ENCODE assay signal across 27 cellular contexts in genomic region chr13:113801289-113801961, GRCh38. TPM values are rescaled to one million over a fixed set of nuclear protein-coding genes. Genes with fewer than 3 reads are reported as not detected.
DNase-seq lines count a peak whose midpoint lies in the region; FAIRE-seq and TF ChIP-seq lines count a peak whose summit lies in the region.
"Had no signal": no experiment of that assay in that cellular context is flagged by ENCODE, and none has a peak within 500 bp of the region (broad histone marks: within the 10 kb centered on the region; RNA-seq: fewer than 3 reads in every experiment).

No MANE protein-coding gene starts in this region.

- no peak for TF ChIP-seq EP300 in sigmoid colon (IDR thresholded peaks at IDR 0.05)

- no peaks in the 10 kb centered on the region for H3K36me3 ChIP-seq in WERI-Rb-1
- no peaks in the 10 kb centered on the region for H3K36me3 ChIP-seq in kidney (ENCODE audit: control insufficient read depth in 1 of 2, insufficient read depth in 2 of 2, low read length in 2 of 2)
- no peaks in the 10 kb centered on the region for H3K36me3 ChIP-seq in sigmoid colon
- no peaks in the 10 kb centered on the region for H3K36me3 ChIP-seq in prostate gland
- H3K36me3 ChIP-seq: brain microvascular endothelial cell, neutrophil, stomach had no signal

- peak overlapping the region; percentile 40 for H3K27ac ChIP-seq in WERI-Rb-1
- H3K27ac ChIP-seq in kidney (ENCODE audit: low read depth in 2 of 2, low read length in 2 of 2), result no peak overlapping the region
- no peak overlapping the region for H3K27ac ChIP-seq in sigmoid colon
- no peak overlapping the region for H3K27ac ChIP-seq in prostate gland
- H3K27ac ChIP-seq: brain microvascular endothelial cell, neutrophil, psoas muscle, stomach, tibial nerve had no signal

- H3K27me3 ChIP-seq in WERI-Rb-1 (ENCODE audit: insufficient read depth, low read depth, severe bottlenecking) (no peaks in the 10 kb centered on the region), sigmoid colon (peaks cover 0 to 9% (median 0%) of the 10 kb centered on the region in 3 donors), prostate gland (replicated peaks; ENCODE audit: insufficient read depth) (no peaks in the 10 kb centered on the region)
- H3K27me3 ChIP-seq: brain microvascular endothelial cell, tibial nerve had no signal

- TF ChIP-seq CTCF in CD14-positive monocyte (IDR thresholded peaks at IDR 0.05) (no peak), WERI-Rb-1 (IDR thresholded peaks at IDR 0.05; ENCODE audit: low read depth, low read length) (no peak), kidney (IDR thresholded peaks at IDR 0.05; ENCODE audit: borderline replicate concordance, extremely low read depth, insufficient read depth) (no peak), sigmoid colon (IDR thresholded peaks at IDR 0.05) (no peak), prostate gland (IDR thresholded peaks at IDR 0.05) (no peak)

- peak; percentile 42 for DNase-seq in CD14-positive monocyte (ENCODE audit: low spot score)
- DNase-seq in WERI-Rb-1, result no peak
- peak; percentile 69 for DNase-seq in kidney
- peak; percentile 59 for DNase-seq in sigmoid colon
- no peak for DNase-seq in activated CD4-positive, alpha-beta T cell treated with anti-CD3 and anti-CD28 coated beads, Interleukin-2, amount 10 ng/mL, durations not matched to agents 7 days and 5 days
- DNase-seq in prostate gland (ENCODE audit: low spot score), result no peak
- no peak for DNase-seq in NCI-H524 treated with DMSO at 0.1 percent for 48 hours (lab: John Stamatoyannopoulos, UW)
- DNase-seq in ACHN, result no peak
- DNase-seq: activated CD4-positive, alpha-beta T cell treated with anti-CD3 and anti-CD28 coated beads for 4 hours; activated naive CD4-positive, alpha-beta T cell treated with Interleukin-2 at 50 U/mL for 16 hours; activated T-cell treated with anti-CD3 and anti-CD28 coated beads, Interleukin-2, amount 50 U/mL, for 4 hours; C1 segment of cervical spinal cord; DMS79; GDM1; NCI-H1105 treated with DMSO at 0.1 percent for 48 hours; NCI-H2081 treated with DMSO at 0.1 percent for 48 hours; NCI-H345; small intestine; stimulated activated CD4-positive, alpha-beta T cell treated with anti-CD3 and anti-CD28 coated beads, Interleukin-2, amount 100 ng/mL, for 24 hours; stomach had no signal

- intact Hi-C loops in CD14-positive monocyte (cut with micrococcal nuclease), result no loop called here
- intact Hi-C loops in kidney (cut with DNase I), result no loop called here
- intact Hi-C loops in sigmoid colon (cut with DNase I), result no loop called here
- intact Hi-C loops in prostate gland (cut with DNase I), result no loop called here

- CTCF ChIA-PET in activated CD4-positive, alpha-beta T cell treated with anti-CD3 and anti-CD28 coated beads, Interleukin-2, amount 10 ng/mL, durations not matched to agents 7 days and 5 days (lab: Charles Lee), result no interaction called here

- in situ Hi-C loops in ACHN (cut with HindIII; ENCODE audit: low pct_ligation_motif_present, low pct_unique_long_range_greater_than_20kb, low sequenced_read_pairs), result no loop called here

- no peaks in the 10 kb centered on the region for H3K4me1 Mint-ChIP-seq in CD14-positive monocyte
- H3K4me1 Mint-ChIP-seq in activated CD4-positive, alpha-beta T cell treated with anti-CD3 and anti-CD28 coated beads, Interleukin-2, amount 10 ng/mL, durations not matched to agents 7 days and 5 days, result no peaks in the 10 kb centered on the region

- no peak for FAIRE-seq in kidney (lab: Jason Lieb, UNC)
- FAIRE-seq: K562, keratinocyte, small intestine had no signal

- POLR2A ChIA-PET in activated CD4-positive, alpha-beta T cell treated with anti-CD3 and anti-CD28 coated beads, Interleukin-2, amount 10 ng/mL, durations not matched to agents 7 days and 5 days (lab: Charles Lee), result no interaction called here

- H3K9me3 ChIP-seq in WERI-Rb-1 (ENCODE audit: severe bottlenecking), result peaks cover under 1% of the 10 kb centered on the region
- H3K9me3 ChIP-seq in kidney (ENCODE audit: control insufficient read depth in 1 of 2, low read length in 2 of 2), result no peaks in the 10 kb centered on the region
- H3K9me3 ChIP-seq in sigmoid colon, result no peaks in the 10 kb centered on the region
- H3K9me3 ChIP-seq in prostate gland, result no peaks in the 10 kb centered on the region
- H3K9me3 ChIP-seq: Caco-2, neutrophil, psoas muscle, stomach, tibial nerve had no signal

- no peak overlapping the region for H3K27ac Mint-ChIP-seq in CD14-positive monocyte
- H3K27ac Mint-ChIP-seq in activated CD4-positive, alpha-beta T cell treated with anti-CD3 and anti-CD28 coated beads, Interleukin-2, amount 10 ng/mL, durations not matched to agents 7 days and 5 days, result no peak overlapping the region

- no peak overlapping the region for H3K4me3 Mint-ChIP-seq in CD14-positive monocyte
- no peak overlapping the region for H3K4me3 Mint-ChIP-seq in activated CD4-positive, alpha-beta T cell treated with anti-CD3 and anti-CD28 coated beads, Interleukin-2, amount 10 ng/mL, durations not matched to agents 7 days and 5 days
- H3K4me3 Mint-ChIP-seq: activated T-cell treated with anti-CD3 and anti-CD28 coated beads, Interleukin-2, amount 50 U/mL, for 4 hours had no signal

- H3K9ac ChIP-seq in kidney (ENCODE audit: low read length in 2 of 2), result no peak overlapping the region

- no peaks in the 10 kb centered on the region for H3K36me3 Mint-ChIP-seq in CD14-positive monocyte
- no peaks in the 10 kb centered on the region for H3K36me3 Mint-ChIP-seq in activated CD4-positive, alpha-beta T cell treated with anti-CD3 and anti-CD28 coated beads, Interleukin-2, amount 10 ng/mL, durations not matched to agents 7 days and 5 days (ENCODE audit: low read depth)

- H3K4me1 ChIP-seq in kidney (ENCODE audit: control insufficient read depth in 1 of 2, insufficient read depth in 1 of 2, low read depth in 1 of 2, low read length in 2 of 2), result no peaks in the 10 kb centered on the region
- peaks cover 0 to 7% (median 3%) of the 10 kb centered on the region in 4 donors for H3K4me1 ChIP-seq in sigmoid colon
- H3K4me1 ChIP-seq in prostate gland (replicated peaks), result no peaks in the 10 kb centered on the region
- H3K4me1 ChIP-seq: Caco-2, psoas muscle had no signal

- 91 to 92% methylated on average over 33 of the region's 33 CpGs for WGBS in sigmoid colon, 2 donors
- 89% methylated on average over 33 of the region's 33 CpGs for WGBS in prostate gland

- H3K27me3 Mint-ChIP-seq in CD14-positive monocyte (ENCODE audit: low read depth in 3 of 3), result peaks cover 0 to 6% (median 0%) of the 10 kb centered on the region in 3 donors
- H3K27me3 Mint-ChIP-seq in activated CD4-positive, alpha-beta T cell treated with anti-CD3 and anti-CD28 coated beads, Interleukin-2, amount 10 ng/mL, durations not matched to agents 7 days and 5 days, result no peaks in the 10 kb centered on the region

- H3K9me3 Mint-ChIP-seq in CD14-positive monocyte, result peaks cover 8 to 20% (median 11%) of the 10 kb centered on the region in 7 donors
- H3K9me3 Mint-ChIP-seq in activated CD4-positive, alpha-beta T cell treated with anti-CD3 and anti-CD28 coated beads, Interleukin-2, amount 10 ng/mL, durations not matched to agents 7 days and 5 days, result no peaks in the 10 kb centered on the region
- H3K9me3 Mint-ChIP-seq: activated T-cell treated with anti-CD3 and anti-CD28 coated beads, Interleukin-2, amount 50 U/mL, for 4 hours had no signal

- H3K4me3 ChIP-seq in WERI-Rb-1 (ENCODE audit: low read depth, low read length) (no peak overlapping the region), kidney (ENCODE audit: low read length in 2 of 2) (no peak overlapping the region), sigmoid colon (no peak overlapping the region), prostate gland (no peak overlapping the region)
- H3K4me3 ChIP-seq: K562, psoas muscle, stomach, tibial nerve had no signal

- TF ChIP-seq POLR2A in sigmoid colon (IDR thresholded peaks at IDR 0.05), result no peak
- TF ChIP-seq POLR2A in prostate gland (IDR thresholded peaks at IDR 0.05), result no peak

RNA-seq across cellular contexts. Expression of gene TMEM255B, which starts 42.4 kb away (rescaled TPM):
- polyA plus RNA-seq in CD14-positive monocyte (1 to 10 TPM; 5.9 to 7.5 TPM), kidney (ENCODE audit: insufficient read depth, low read depth, low replicate concordance) (11.9 TPM), sigmoid colon (1 to 10 TPM in 2 of 3 donors, under 1 TPM in 1; 0.60 to 4.6 (median 1.8) TPM)
- total RNA-seq in kidney (29.3 TPM), sigmoid colon (10 to 100 TPM in 2 of 4 donors, 1 to 10 TPM in 1, under 1 TPM in 1; 0.99 to 11.1 (median 7.3) TPM), prostate gland (1 to 10 TPM in 1 of 2 donors, under 1 TPM in 1; 0.96 to 4.6 TPM)
- total RNA-seq in activated CD4-positive, alpha-beta T cell treated with anti-CD3 and anti-CD28 coated beads, Interleukin-2, amount 10 ng/mL, durations not matched to agents 7 days and 5 days, result 1 to 10 TPM; 1.3 to 1.8 TPM

Comparison
In these comparisons a context has a peak if more than half of its experiments do, and no peak if none do; other contexts are left out.
1. DNase-seq: peak in CD14-positive monocyte (single experiment), kidney (single experiment) and sigmoid colon (single experiment); none in WERI-Rb-1 (single experiment), activated CD4-positive, alpha-beta T cell treated with anti-CD3 and anti-CD28 coated beads, Interleukin-2, amount 10 ng/mL, durations not matched to agents 7 days and 5 days (single experiment), prostate gland (single experiment), NCI-H524 treated with DMSO at 0.1 percent for 48 hours (single experiment) and ACHN (single experiment).